34 cellular contexts compared by ENCODE assay signal in the genomic region with DNA sequence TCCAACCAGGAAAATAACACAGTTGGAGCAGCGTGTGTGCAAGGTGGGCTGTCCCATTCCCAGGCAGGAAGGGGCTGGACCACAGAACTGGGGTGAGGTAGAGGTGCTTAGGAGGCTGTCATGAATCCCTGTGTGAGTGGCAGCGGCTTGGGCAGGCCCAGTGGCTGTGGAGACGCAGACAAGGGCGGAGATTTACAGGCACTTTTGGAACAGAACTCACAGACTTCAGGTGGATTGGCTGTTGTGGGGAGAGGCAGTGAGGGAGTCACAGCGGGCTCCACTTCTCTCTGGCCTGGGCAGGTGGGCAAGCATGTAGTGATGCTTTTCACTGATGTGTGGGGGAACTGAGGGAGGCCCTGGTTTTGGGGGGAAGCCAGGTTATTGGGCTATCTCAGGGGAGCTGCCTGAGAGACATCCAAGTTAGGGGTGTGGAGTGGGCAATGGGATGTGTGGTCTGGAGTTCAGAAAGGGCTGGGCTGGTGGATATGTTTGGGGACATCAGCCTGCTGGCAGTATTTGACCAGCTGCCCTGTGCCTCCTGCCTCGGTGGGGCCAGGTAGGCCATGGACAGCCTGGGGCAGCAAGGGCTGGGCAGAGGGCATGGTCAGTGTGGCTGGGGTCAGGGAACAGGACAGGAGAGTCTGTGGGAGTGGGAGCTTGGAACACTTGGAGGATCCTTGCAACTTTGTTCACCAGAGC. TPM values are rescaled to one million over a fixed set of nuclear protein-coding genes. Genes with fewer than 3 reads are reported as not detected.
"Had no signal": no experiment of that assay in that cellular context is flagged by ENCODE, and none has a peak within 500 bp of the region (broad histone marks: within the 10 kb centered on the region; RNA-seq: fewer than 3 reads in every experiment).

No MANE protein-coding gene starts in this region.

- DNase-seq: activated CD4-positive, alpha-beta T cell treated with anti-CD3 and anti-CD28 coated beads for 36 hours; activated CD4-positive, alpha-beta T cell treated with anti-CD3 and anti-CD28 coated beads, Interleukin-2, amount 10 ng/mL, durations not matched to agents 7 days and 5 days; activated CD4-positive, alpha-beta T cell treated with anti-CD3 and anti-CD28 coated beads, Interleukin-2, amount 50 U/mL, for 48 hours; activated CD8-positive, alpha-beta T cell treated with anti-CD3 and anti-CD28 coated beads, Interleukin-2, amount 10 ng/mL, durations not matched to agents 7 days and 5 days; activated gamma-delta T cell; activated naive CD4-positive, alpha-beta T cell treated with Interleukin-2 at 50 U/mL for 16 hours; activated naive CD8-positive, alpha-beta T cell treated with anti-CD3 and anti-CD28 coated beads, Interleukin-2, amount 10 ng/mL, durations not matched to agents 7 days and 5 days; activated T-cell treated with anti-CD3 and anti-CD28 coated beads, Interleukin-2, amount 50 U/mL, for 24 hours; body of pancreas; Kasumi-1; KBM-7; MG63; NCI-H1048; NCI-H146; NCI-H187; NCI-H2029 treated with DMSO at 0.1 percent for 48 hours; NCI-H345; NCI-H510A; NCI-H526; NCI-H748 treated with DMSO at 0.1 percent for 48 hours; NK-92 treated with Interleukin-12 subunit alpha and Interleukin-12 subunit beta, amount 100 ng/mL, for 24 hours; PC-3; Peyer's patch; RPMI8226; SHP77 treated with DMSO at 0.1 percent for 48 hours; SK-N-SH had no signal

- H3K27ac ChIP-seq: body of pancreas, breast epithelium, Peyer's patch, SJSA1 had no signal

- H3K27me3 Mint-ChIP-seq: activated CD4-positive, alpha-beta T cell treated with anti-CD3 and anti-CD28 coated beads, Interleukin-2, amount 10 ng/mL, durations not matched to agents 7 days and 5 days; activated naive CD8-positive, alpha-beta T cell treated with anti-CD3 and anti-CD28 coated beads, Interleukin-2, amount 10 ng/mL, durations not matched to agents 7 days and 5 days; activated T-cell treated with anti-CD3 and anti-CD28 coated beads, Interleukin-2, amount 50 U/mL, for 24 hours; IgD-negative memory B cell had no signal

- H3K36me3 Mint-ChIP-seq: activated naive CD4-positive, alpha-beta T cell treated with anti-CD3 and anti-CD28 coated beads, Interleukin-2, amount 50 U/mL, for 24 hours; activated naive CD8-positive, alpha-beta T cell treated with anti-CD3 and anti-CD28 coated beads, Interleukin-2, amount 10 ng/mL, durations not matched to agents 7 days and 5 days; IgD-negative memory B cell had no signal

- ATAC-seq: activated CD4-positive, alpha-beta T cell treated with anti-CD3 and anti-CD28 coated beads for 36 hours; activated CD8-positive, alpha-beta T cell treated with anti-CD3 and anti-CD28 coated beads, Interleukin-2, amount 10 ng/mL, durations not matched to agents 7 days and 5 days; body of pancreas; PC-3 had no signal

- H3K4me1 Mint-ChIP-seq: activated CD4-positive, alpha-beta T cell treated with anti-CD3 and anti-CD28 coated beads for 36 hours; activated CD4-positive, alpha-beta T cell treated with anti-CD3 and anti-CD28 coated beads, Interleukin-2, amount 10 ng/mL, durations not matched to agents 7 days and 5 days; activated naive CD4-positive, alpha-beta T cell treated with anti-CD3 and anti-CD28 coated beads, Interleukin-2, amount 50 U/mL, for 24 hours; activated naive CD8-positive, alpha-beta T cell treated with anti-CD3 and anti-CD28 coated beads, Interleukin-2, amount 10 ng/mL, durations not matched to agents 7 days and 5 days had no signal

- H3K4me3 ChIP-seq: body of pancreas, breast epithelium, MG63, Peyer's patch, SJSA1 had no signal

- H3K27ac Mint-ChIP-seq: activated CD4-positive, alpha-beta T cell treated with anti-CD3 and anti-CD28 coated beads for 36 hours; activated CD4-positive, alpha-beta T cell treated with anti-CD3 and anti-CD28 coated beads, Interleukin-2, amount 10 ng/mL, durations not matched to agents 7 days and 5 days; activated CD8-positive, alpha-beta T cell treated with anti-CD3 and anti-CD28 coated beads, Interleukin-2, amount 10 ng/mL, durations not matched to agents 7 days and 5 days; activated naive CD4-positive, alpha-beta T cell treated with anti-CD3 and anti-CD28 coated beads, Interleukin-2, amount 50 U/mL, for 24 hours; activated naive CD8-positive, alpha-beta T cell treated with anti-CD3 and anti-CD28 coated beads, Interleukin-2, amount 10 ng/mL, durations not matched to agents 7 days and 5 days; activated T-cell treated with anti-CD3 and anti-CD28 coated beads, Interleukin-2, amount 50 U/mL, for 24 hours; activated T-helper 2 cell treated with anti-CD3 and anti-CD28 coated beads, Interferon-gamma antibody, Interleukin-2, Interleukin-4, amounts not matched to agents 10 μg/mL and 5 μg/mL and 100 μg/mL, durations not matched to agents 14 hours and 24 hours and 36 hours; IgD-negative memory B cell; T-helper 1 cell treated with Interleukin-12 subunit alpha and Interleukin-12 subunit beta and Interleukin-4 antibody, amounts not matched to agents 30 μg/mL and 1 μg/mL, for 36 hours; T-helper 2 cell treated with Interferon-gamma antibody and Interleukin-4, amounts not matched to agents 5 μg/mL and 100 μg/mL, for 36 hours had no signal

- H3K4me3 Mint-ChIP-seq: activated CD4-positive, alpha-beta T cell treated with anti-CD3 and anti-CD28 coated beads for 36 hours; activated CD4-positive, alpha-beta T cell treated with anti-CD3 and anti-CD28 coated beads, Interleukin-2, amount 10 ng/mL, durations not matched to agents 7 days and 5 days; activated CD8-positive, alpha-beta T cell treated with anti-CD3 and anti-CD28 coated beads, Interleukin-2, amount 10 ng/mL, durations not matched to agents 7 days and 5 days; activated naive CD4-positive, alpha-beta T cell treated with anti-CD3 and anti-CD28 coated beads, Interleukin-2, amount 50 U/mL, for 24 hours; activated naive CD8-positive, alpha-beta T cell treated with anti-CD3 and anti-CD28 coated beads, Interleukin-2, amount 10 ng/mL, durations not matched to agents 7 days and 5 days; activated T-cell treated with anti-CD3 and anti-CD28 coated beads, Interleukin-2, amount 50 U/mL, for 24 hours; IgD-negative memory B cell; T-helper 1 cell treated with Interleukin-12 subunit alpha and Interleukin-12 subunit beta and Interleukin-4 antibody, amounts not matched to agents 30 μg/mL and 1 μg/mL, for 36 hours; T-helper 2 cell treated with Interferon-gamma antibody and Interleukin-4, amounts not matched to agents 5 μg/mL and 100 μg/mL, for 36 hours had no signal

RNA-seq across cellular contexts. Expression of a gene that starts 27.0 kb away (rescaled TPM):
- total RNA-seq: astrocyte, SJSA1 had no signal
